26 cellular contexts compared by ENCODE assay signal in the genomic region with DNA sequence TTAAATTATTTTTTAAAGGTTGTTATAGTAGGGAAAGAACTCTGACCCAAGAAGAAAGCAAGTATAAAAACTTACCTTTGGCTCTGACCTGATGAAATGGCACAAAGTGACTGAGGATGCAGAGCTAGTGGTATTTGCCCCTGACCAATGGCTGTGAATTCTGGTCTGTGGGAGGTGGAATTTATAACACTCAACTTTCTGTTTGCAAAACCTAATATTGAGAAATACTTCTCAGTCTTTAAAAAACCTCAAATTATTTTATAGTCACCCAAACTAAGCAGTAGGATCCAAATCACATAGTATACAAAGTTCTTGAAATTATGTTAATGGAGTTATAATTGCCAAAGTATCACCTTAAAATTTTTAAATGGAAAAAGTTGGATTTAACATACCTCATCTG. TPM values are rescaled to one million over a fixed set of nuclear protein-coding genes. Genes with fewer than 3 reads are reported as not detected.
"Had no signal": no experiment of that assay in that cellular context is flagged by ENCODE, and none has a peak within 500 bp of the region (broad histone marks: within the 10 kb centered on the region; RNA-seq: fewer than 3 reads in every experiment).

Gene EPYC, minus strand, starts transcription at position 101 of the 400 bp plus-strand sequence. CDS start 2,407 bp downstream, outside the sequence.

- FAIRE-seq: urothelium cell line had no signal

- H3K4me3 ChIP-seq: stomach, suprapubic skin, testis, thoracic aorta, thyroid gland, tibial artery, tibial nerve, transverse colon, upper lobe of left lung, upper lobe of right lung, uterus, vagina had no signal

- H3K36me3 ChIP-seq: stomach, suprapubic skin, thoracic aorta, thyroid gland, tibial artery, tibial nerve, transverse colon, upper lobe of left lung, upper lobe of right lung, uterus, vagina had no signal

- H3K27me3 ChIP-seq: stomach, suprapubic skin, testis, thyroid gland, tibial artery, tibial nerve, transverse colon, upper lobe of left lung, upper lobe of right lung, uterus, vagina had no signal

- H3K4me1 ChIP-seq: suprapubic skin, testis, thyroid gland, tibial artery, tibial nerve, transverse colon, upper lobe of left lung, upper lobe of right lung, uterus, vagina had no signal

- H3K27ac ChIP-seq: stomach, suprapubic skin, testis, thoracic aorta, thyroid gland, tibial artery, tibial nerve, transverse colon, upper lobe of left lung, upper lobe of right lung, uterus, vagina had no signal

- H3K9me3 ChIP-seq: stomach, suprapubic skin, testis, thoracic aorta, thyroid gland, tibial artery, tibial nerve, transverse colon, upper lobe of left lung, upper lobe of right lung, uterus, vagina had no signal

- DNase-seq: stimulated activated CD4-positive, alpha-beta T cell treated with anti-CD3 and anti-CD28 coated beads, Interleukin-2, amount 100 ng/mL, for 48 hours; stimulated activated CD4-positive, alpha-beta T cell treated with anti-CD3 and anti-CD28 coated beads, Interleukin-4, amount 100 ng/mL, for 1 hour; stimulated activated CD4-positive, alpha-beta T cell treated with anti-CD3 and anti-CD28 coated beads, Interleukin-4, amount 100 ng/mL, for 24 hours; stimulated activated CD4-positive, alpha-beta T cell treated with anti-CD3 and anti-CD28 coated beads, Interleukin-4, amount 100 ng/mL, for 4 hours; stimulated activated CD8-positive, alpha-beta memory T cell treated with anti-CD3 and anti-CD28 coated beads, Interleukin-4, amount 100 ng/mL, for 48 hours; stimulated activated naive B cell treated with anti-CD40 and anti-IgM and Interleukin-4, amounts not matched to agents 10 μg/mL and 1 μg/mL and 100 μg/mL, for 72 hours; stimulated activated naive CD4-positive, alpha-beta T cell; stimulated activated naive CD4-positive, alpha-beta T cell treated with Interleukin-2 at 50 U/mL for 16 hours; stimulated activated naive CD8-positive, alpha-beta T cell treated with anti-CD3 and anti-CD28 coated beads, Interleukin-15, amount 100 ng/mL, for 72 hours; stimulated activated naive CD8-positive, alpha-beta T cell treated with anti-CD3 and anti-CD28 coated beads, Interleukin-15, Interleukin-2, amounts not matched to agents 100 U/mL and 50 U/mL, for 24 hours; stomach; substantia nigra; testis; thyroid gland; tibial artery; transverse colon; trophoblast cell; upper lobe of left lung; upper lobe of right lung; uterus had no signal

RNA-seq across cellular contexts. Expression of gene EPYC, which starts in this region (rescaled TPM):
- polyA plus RNA-seq: stomach, urinary bladder had no signal
